In the genomic region with DNA sequence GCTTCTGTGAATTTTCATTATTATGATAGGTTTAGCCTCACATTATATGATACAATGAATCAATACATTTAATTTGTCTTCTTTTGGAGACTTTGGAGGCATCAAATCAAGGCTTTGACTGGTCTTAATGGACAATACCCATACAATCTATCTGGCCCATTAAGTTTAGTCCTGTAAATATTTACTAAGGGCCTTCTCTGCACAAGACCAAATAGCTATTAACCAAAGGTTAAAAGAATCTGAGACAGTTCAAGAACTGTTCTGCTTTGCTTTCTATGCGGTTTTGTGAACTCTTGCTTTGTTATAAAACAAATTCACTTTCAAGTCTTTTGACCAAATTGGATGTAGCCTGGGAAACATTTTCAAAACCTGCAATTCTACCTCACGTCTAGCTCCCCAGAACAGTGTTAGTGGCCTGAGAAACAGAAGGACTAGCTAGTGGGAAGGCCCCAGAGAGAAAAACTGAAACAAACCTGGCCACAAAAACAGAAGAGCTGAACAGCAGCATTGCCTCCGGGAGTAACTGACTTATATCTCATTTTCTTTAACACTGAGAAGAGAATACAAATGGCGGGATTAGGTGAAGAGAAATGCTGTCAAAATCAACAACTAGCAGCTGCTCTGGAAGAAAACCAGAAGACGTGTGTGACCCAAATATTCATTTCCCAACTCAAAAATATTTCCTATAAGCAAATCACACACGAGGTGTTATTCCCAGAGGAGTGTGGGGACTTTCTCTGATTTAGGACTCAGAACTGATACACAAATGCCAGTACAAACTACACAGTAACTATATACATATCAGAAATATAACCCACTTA, we compare ENCODE assay signal across 1 cellular context.
TF ChIP-seq lines count a peak whose summit lies in the region.

No MANE protein-coding gene starts in this region.

TF ChIP-seq in HepG2, 621 proteins besides CTCF, POLR2A, EP300 and RAD21:
- TF ChIP-seq RELA (CRISPR knock-in tag; IDR thresholded peaks at IDR 0.05) (no peak), BCL6 (CRISPR knock-in tag; IDR thresholded peaks at IDR 0.05) (0 out of 2 replicates have a peak, but pooled peaks have one; percentile 30)
